Comparison of ENCODE assay signal across 21 cellular contexts in the genomic region with DNA sequence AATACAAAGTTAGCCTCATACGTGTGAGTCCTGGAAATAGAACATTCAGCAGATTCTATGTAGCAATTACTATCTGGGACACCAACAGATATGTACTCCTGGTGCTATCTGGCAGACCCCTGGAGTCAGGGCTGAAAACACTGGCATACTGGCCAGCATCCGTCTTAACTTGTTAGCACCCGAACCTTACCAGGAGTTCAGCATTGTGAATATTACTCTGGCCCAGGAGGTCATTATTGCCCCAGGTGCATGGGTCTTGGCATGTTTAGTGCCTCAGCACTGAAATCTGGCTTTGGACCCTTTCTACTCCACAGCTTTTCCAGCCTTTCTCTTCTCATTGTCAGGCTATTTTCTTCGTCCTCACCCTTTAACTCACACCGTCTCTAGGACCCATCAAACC. TPM values are rescaled to one million over a fixed set of nuclear protein-coding genes. Genes with fewer than 3 reads are reported as not detected.
A peak's percentile ranks its signal among the peaks of the same experiment; 100 is the strongest.
DNase-seq lines count a peak whose midpoint lies in the region; ATAC-seq lines count a peak whose summit lies in the region.
"Had no signal": no experiment of that assay in that cellular context is flagged by ENCODE, and none has a peak within 500 bp of the region (broad histone marks: within the 10 kb centered on the region; RNA-seq: fewer than 3 reads in every experiment).

No MANE protein-coding gene starts in this region.

- H3K27me3 Mint-ChIP-seq in activated CD8-positive, alpha-beta memory T cell treated with anti-CD3 and anti-CD28 coated beads, Interleukin-2, amount 10 ng/mL, durations not matched to agents 7 days and 5 days = no peaks in the 10 kb centered on the region
- no peaks in the 10 kb centered on the region for H3K27me3 Mint-ChIP-seq in IgD-negative memory B cell
- H3K27me3 Mint-ChIP-seq in activated T-helper 2 cell treated with anti-CD3 and anti-CD28 coated beads, Interferon-gamma antibody, Interleukin-2, Interleukin-4, amounts not matched to agents 10 μg/mL and 5 μg/mL and 100 μg/mL, durations not matched to agents 14 hours and 24 hours and 36 hours (ENCODE audit: low read depth) = no peaks in the 10 kb centered on the region
- H3K27me3 Mint-ChIP-seq in naive thymus-derived CD4-positive, alpha-beta T cell = no peaks in the 10 kb centered on the region
- H3K27me3 Mint-ChIP-seq: naive B cell had no signal

- intact Hi-C loops in activated T-helper 2 cell treated with anti-CD3 and anti-CD28 coated beads, Interferon-gamma antibody, Interleukin-2, Interleukin-4, amounts not matched to agents 10 μg/mL and 5 μg/mL and 100 μg/mL, durations not matched to agents 14 hours and 24 hours and 36 hours (cut with micrococcal nuclease) = no loop called here
- intact Hi-C loops in naive thymus-derived CD4-positive, alpha-beta T cell (cut with micrococcal nuclease) = no loop called here

- POLR2A ChIA-PET in naive thymus-derived CD4-positive, alpha-beta T cell (lab: Charles Lee) = interaction anchor here (0.9 to 8.3 kb wide), 7 partner anchors 7 to 49 kb away, joined by 3 to 61 read pairs (median 4); a partner anchor contains a TSS

- H3K27me3 ChIP-seq in naive thymus-derived CD4-positive, alpha-beta T cell (ENCODE audit: control insufficient read depth in 2 of 2, insufficient read depth in 2 of 2, low read length in 2 of 2) = no peaks in the 10 kb centered on the region
- H3K27me3 ChIP-seq: heart left ventricle, right lobe of liver had no signal

- peak overlapping the region; percentile 69 for H3K27ac ChIP-seq in naive thymus-derived CD4-positive, alpha-beta T cell (ENCODE audit: low read depth, low read length)
- no peak overlapping the region for H3K27ac ChIP-seq in caudate nucleus (ENCODE audit: low read depth, low read length)
- H3K27ac ChIP-seq: epithelial cell of prostate, HL-60, right lobe of liver had no signal

- H3K27ac Mint-ChIP-seq in activated CD8-positive, alpha-beta memory T cell treated with anti-CD3 and anti-CD28 coated beads, Interleukin-2, amount 10 ng/mL, durations not matched to agents 7 days and 5 days = peak overlapping the region; percentile 95
- H3K27ac Mint-ChIP-seq in IgD-negative memory B cell = peak overlapping the region in 2 of 3 donors; percentile 5 to 71
- H3K27ac Mint-ChIP-seq in activated T-helper 2 cell treated with anti-CD3 and anti-CD28 coated beads, Interferon-gamma antibody, Interleukin-2, Interleukin-4, amounts not matched to agents 10 μg/mL and 5 μg/mL and 100 μg/mL, durations not matched to agents 14 hours and 24 hours and 36 hours = peak overlapping the region; percentile 99
- peak overlapping the region; percentile 88 to 97 (median 94) for H3K27ac Mint-ChIP-seq in naive thymus-derived CD4-positive, alpha-beta T cell

- peaks cover 22 to 48% of the 10 kb centered on the region in 2 donors for H3K4me1 ChIP-seq in naive thymus-derived CD4-positive, alpha-beta T cell (ENCODE audit: control insufficient read depth in 2 of 2, insufficient read depth in 2 of 2, low read length in 2 of 2)

- DNase-seq in activated CD8-positive, alpha-beta memory T cell treated with anti-CD3 and anti-CD28 coated beads, Interleukin-2, amount 10 ng/mL, durations not matched to agents 7 days and 5 days = no peak
- no peak for DNase-seq in activated CD8-positive, alpha-beta memory T cell treated with anti-CD3 and anti-CD28 coated beads, Interleukin-2, amount 50 U/mL, for 48 hours
- DNase-seq in activated T-helper 2 cell treated with anti-CD3 and anti-CD28 coated beads, Interferon-gamma antibody, Interleukin-2, Interleukin-4, amounts not matched to agents 10 μg/mL and 5 μg/mL and 100 μg/mL, durations not matched to agents 14 hours and 24 hours and 36 hours (ENCODE audit: low spot score) = no peak
- no peak for DNase-seq in naive thymus-derived CD4-positive, alpha-beta T cell
- DNase-seq in caudate nucleus (lab: John Stamatoyannopoulos, UW) (no peak), Kasumi-1 (lab: John Stamatoyannopoulos, UW) (no peak)
- DNase-seq: amniotic stem cell, heart left ventricle, left colon, naive B cell, NCI-H1105 treated with DMSO at 0.1 percent for 48 hours, NCI-H2081, NCI-H446, PC-3, right lobe of liver, SHP77 treated with DMSO at 0.1 percent for 48 hours had no signal

- peaks cover 85% of the 10 kb centered on the region for H3K4me1 Mint-ChIP-seq in activated CD8-positive, alpha-beta memory T cell treated with anti-CD3 and anti-CD28 coated beads, Interleukin-2, amount 10 ng/mL, durations not matched to agents 7 days and 5 days
- H3K4me1 Mint-ChIP-seq in IgD-negative memory B cell = peaks cover 10 to 27% (median 18%) of the 10 kb centered on the region in 3 donors
- peaks cover 69% of the 10 kb centered on the region for H3K4me1 Mint-ChIP-seq in activated T-helper 2 cell treated with anti-CD3 and anti-CD28 coated beads, Interferon-gamma antibody, Interleukin-2, Interleukin-4, amounts not matched to agents 10 μg/mL and 5 μg/mL and 100 μg/mL, durations not matched to agents 14 hours and 24 hours and 36 hours (ENCODE audit: low read depth)
- peaks cover 37 to 81% (median 69%) of the 10 kb centered on the region in 7 donors for H3K4me1 Mint-ChIP-seq in naive thymus-derived CD4-positive, alpha-beta T cell

- peak overlapping the region; percentile 24 for H3K4me3 ChIP-seq in naive thymus-derived CD4-positive, alpha-beta T cell (ENCODE audit: low read length)
- H3K4me3 ChIP-seq: heart left ventricle, right lobe of liver had no signal

- H3K36me3 Mint-ChIP-seq in activated CD8-positive, alpha-beta memory T cell treated with anti-CD3 and anti-CD28 coated beads, Interleukin-2, amount 10 ng/mL, durations not matched to agents 7 days and 5 days = peaks cover 35% of the 10 kb centered on the region
- H3K36me3 Mint-ChIP-seq in IgD-negative memory B cell = no peaks in the 10 kb centered on the region
- H3K36me3 Mint-ChIP-seq in activated T-helper 2 cell treated with anti-CD3 and anti-CD28 coated beads, Interferon-gamma antibody, Interleukin-2, Interleukin-4, amounts not matched to agents 10 μg/mL and 5 μg/mL and 100 μg/mL, durations not matched to agents 14 hours and 24 hours and 36 hours (ENCODE audit: low read depth) = peaks cover 42% of the 10 kb centered on the region
- H3K36me3 Mint-ChIP-seq in naive thymus-derived CD4-positive, alpha-beta T cell = peaks cover 0 to 38% (median 0%) of the 10 kb centered on the region in 5 donors
- H3K36me3 Mint-ChIP-seq: naive B cell had no signal

- H3K4me3 Mint-ChIP-seq in activated CD8-positive, alpha-beta memory T cell treated with anti-CD3 and anti-CD28 coated beads, Interleukin-2, amount 10 ng/mL, durations not matched to agents 7 days and 5 days = peak overlapping the region; percentile 79
- peak overlapping the region in 1 of 4 donors; percentile 1 for H3K4me3 Mint-ChIP-seq in IgD-negative memory B cell
- peak overlapping the region; percentile 93 for H3K4me3 Mint-ChIP-seq in activated T-helper 2 cell treated with anti-CD3 and anti-CD28 coated beads, Interferon-gamma antibody, Interleukin-2, Interleukin-4, amounts not matched to agents 10 μg/mL and 5 μg/mL and 100 μg/mL, durations not matched to agents 14 hours and 24 hours and 36 hours (ENCODE audit: low read depth)
- H3K4me3 Mint-ChIP-seq in naive thymus-derived CD4-positive, alpha-beta T cell = peak overlapping the region in 9 of 10 donors; percentile 7 to 88 (median 66)
- H3K4me3 Mint-ChIP-seq: naive B cell had no signal

- no peaks in the 10 kb centered on the region for H3K36me3 ChIP-seq in naive thymus-derived CD4-positive, alpha-beta T cell (ENCODE audit: control insufficient read depth in 2 of 3, insufficient read depth in 3 of 3, low read length in 3 of 3)
- H3K36me3 ChIP-seq: heart left ventricle, right lobe of liver had no signal

- no peaks in the 10 kb centered on the region for H3K9me3 Mint-ChIP-seq in activated CD8-positive, alpha-beta memory T cell treated with anti-CD3 and anti-CD28 coated beads, Interleukin-2, amount 10 ng/mL, durations not matched to agents 7 days and 5 days (ENCODE audit: low read depth)
- H3K9me3 Mint-ChIP-seq in IgD-negative memory B cell = no peaks in the 10 kb centered on the region
- peaks cover 15% of the 10 kb centered on the region for H3K9me3 Mint-ChIP-seq in activated T-helper 2 cell treated with anti-CD3 and anti-CD28 coated beads, Interferon-gamma antibody, Interleukin-2, Interleukin-4, amounts not matched to agents 10 μg/mL and 5 μg/mL and 100 μg/mL, durations not matched to agents 14 hours and 24 hours and 36 hours
- peaks cover 0 to 4% (median 0%) of the 10 kb centered on the region in 11 donors for H3K9me3 Mint-ChIP-seq in naive thymus-derived CD4-positive, alpha-beta T cell
- H3K9me3 Mint-ChIP-seq: naive B cell had no signal

- H3K9me3 ChIP-seq in naive thymus-derived CD4-positive, alpha-beta T cell (ENCODE audit: control insufficient read depth in 2 of 3, low read length in 3 of 3) = no peaks in the 10 kb centered on the region
- H3K9me3 ChIP-seq: heart left ventricle, right lobe of liver had no signal

- peak; percentile 0 for ATAC-seq in activated CD8-positive, alpha-beta memory T cell treated with anti-CD3 and anti-CD28 coated beads, Interleukin-2, amount 10 ng/mL, durations not matched to agents 7 days and 5 days
- no peak for ATAC-seq in naive thymus-derived CD4-positive, alpha-beta T cell
- ATAC-seq in HG03039 (IDR thresholded peaks at IDR 0.05; ENCODE audit: unreplicated experiment) = no peak
- ATAC-seq: heart left ventricle, HepG2, left colon, PC-3, right lobe of liver had no signal

- CTCF ChIA-PET in activated CD8-positive, alpha-beta memory T cell treated with anti-CD3 and anti-CD28 coated beads, Interleukin-2, amount 10 ng/mL, durations not matched to agents 7 days and 5 days (lab: Charles Lee) = interaction anchor here (1.0 to 2.0 kb wide), 7 partner anchors 9 to 47 kb away, joined by 3 to 6 read pairs (median 4); no protein-coding TSS in a partner anchor
- CTCF ChIA-PET in naive thymus-derived CD4-positive, alpha-beta T cell (lab: Charles Lee) = interaction anchor here (0.9 to 1.0 kb wide), 2 partner anchors 15 to 17 kb away, joined by 3 to 4 read pairs; no protein-coding TSS in a partner anchor

RNA-seq across cellular contexts. Expression of a gene that starts 11.9 kb away (rescaled TPM):
- 100 to 1,000 TPM; 222 to 302 TPM for total RNA-seq in activated CD8-positive, alpha-beta memory T cell treated with anti-CD3 and anti-CD28 coated beads, Interleukin-2, amount 10 ng/mL, durations not matched to agents 7 days and 5 days
- polyA plus RNA-seq in IgD-negative memory B cell = 144 TPM
- 329 and 341 TPM in 2 replicates for total RNA-seq in activated T-helper 2 cell treated with anti-CD3 and anti-CD28 coated beads, Interferon-gamma antibody, Interleukin-2, Interleukin-4, amounts not matched to agents 10 μg/mL and 5 μg/mL and 100 μg/mL, durations not matched to agents 14 hours and 24 hours and 36 hours
- 100 to 1,000 TPM; 127 to 198 (median 171) TPM for total RNA-seq in naive thymus-derived CD4-positive, alpha-beta T cell
- polyA plus RNA-seq in naive thymus-derived CD4-positive, alpha-beta T cell = 100 to 1,000 TPM; 140 to 190 TPM

RNA-seq across cellular contexts. Expression of a gene that starts 46.0 kb away (rescaled TPM):
- total RNA-seq in activated CD8-positive, alpha-beta memory T cell treated with anti-CD3 and anti-CD28 coated beads, Interleukin-2, amount 10 ng/mL, durations not matched to agents 7 days and 5 days = 10 to 100 TPM; 67.5 to 76.9 TPM
- polyA plus RNA-seq in IgD-negative memory B cell = 87.3 TPM
- 66.0 and 68.7 TPM in 2 replicates for total RNA-seq in activated T-helper 2 cell treated with anti-CD3 and anti-CD28 coated beads, Interferon-gamma antibody, Interleukin-2, Interleukin-4, amounts not matched to agents 10 μg/mL and 5 μg/mL and 100 μg/mL, durations not matched to agents 14 hours and 24 hours and 36 hours
- total RNA-seq in naive thymus-derived CD4-positive, alpha-beta T cell = 100 to 1,000 TPM in 4 of 5 experiments, 10 to 100 TPM in 1; 98.9 to 274 (median 204) TPM
- polyA plus RNA-seq in naive thymus-derived CD4-positive, alpha-beta T cell = 10 to 100 TPM; 48.7 to 90.0 TPM

Comparison
In these comparisons a context has a peak if more than half of its experiments do, and no peak if none do; other contexts are left out.
1. H3K27ac Mint-ChIP-seq: peak in every context shown above with its lines; median percentile 99 in activated T-helper 2 cell treated with anti-CD3 and anti-CD28 coated beads, Interferon-gamma antibody, Interleukin-2, Interleukin-4, amounts not matched to agents 10 μg/mL and 5 μg/mL and 100 μg/mL, durations not matched to agents 14 hours and 24 hours and 36 hours; 95 in activated CD8-positive, alpha-beta memory T cell treated with anti-CD3 and anti-CD28 coated beads, Interleukin-2, amount 10 ng/mL, durations not matched to agents 7 days and 5 days; 94 in naive thymus-derived CD4-positive, alpha-beta T cell; 38 in IgD-negative memory B cell.